Comparison of ENCODE assay signal across 6 cellular contexts in genomic region chr3:16617155-16617554, GRCh38. TPM values are rescaled to one million over a fixed set of nuclear protein-coding genes. Genes with fewer than 3 reads are reported as not detected.
"Had no signal": no experiment of that assay in that cellular context is flagged by ENCODE, and none has a peak within 500 bp of the region (broad histone marks: within the 10 kb centered on the region; RNA-seq: fewer than 3 reads in every experiment).

No MANE protein-coding gene starts in this region.

RNA-seq across cellular contexts. Expression of gene DAZL, which starts 11.9 kb away (rescaled TPM):
- total RNA-seq: K562; OCI-LY7; SK-MEL-5; T-helper 1 cell treated with Interleukin-12 subunit alpha and Interleukin-12 subunit beta and Interleukin-4 antibody, amounts not matched to agents 30 ng/mL and 1 ng/mL, for 36 hours had no signal
- polyA plus RNA-seq: IgD-negative memory B cell, K562, SK-N-SH had no signal
